In the genomic region with DNA sequence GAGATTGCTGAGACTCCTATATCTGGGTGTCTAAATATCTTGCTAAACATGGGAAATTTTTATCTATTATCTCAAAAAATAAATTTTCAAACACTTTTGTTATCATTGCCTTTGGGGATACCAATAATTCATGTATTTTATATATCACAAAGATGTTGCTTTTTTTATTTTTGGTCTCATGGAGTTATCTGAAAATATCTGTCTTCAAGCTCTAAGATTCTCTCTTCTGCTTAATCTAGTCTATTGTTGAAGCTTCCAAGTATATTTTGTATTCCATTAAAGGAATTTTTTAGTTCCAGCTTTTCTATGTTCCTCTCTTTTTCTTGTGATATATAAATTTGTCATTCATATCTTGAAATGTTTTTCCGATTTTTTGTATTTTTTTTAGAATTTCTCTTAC, we compare ENCODE assay signal across 28 cellular contexts.
"Had no signal": no experiment of that assay in that cellular context is flagged by ENCODE, and none has a peak within 500 bp of the region (broad histone marks: within the 10 kb centered on the region; RNA-seq: fewer than 3 reads in every experiment).

No MANE protein-coding gene starts in this region.

- FAIRE-seq: colon, endometrium, endothelial cell of umbilical vein, frontal cortex had no signal

- H3K36me3 ChIP-seq: colonic mucosa, esophagus muscularis mucosa, esophagus squamous epithelium, gastrocnemius medialis, gastroesophageal sphincter, heart left ventricle, heart right ventricle had no signal

- H3K27ac ChIP-seq: colonic mucosa, coronary artery, dorsolateral prefrontal cortex, epithelial cell of prostate, esophagus muscularis mucosa, esophagus squamous epithelium, foreskin keratinocyte, gastrocnemius medialis, gastroesophageal sphincter, heart left ventricle, heart right ventricle, hepatocyte had no signal

- DNase-seq: colonic mucosa; dermis blood vessel endothelial cell; dorsolateral prefrontal cortex; effector CD4-positive, alpha-beta T cell; effector CD8-positive, alpha-beta T cell; effector memory CD4-positive, alpha-beta T cell; effector memory CD8-positive, alpha-beta T cell; endodermal cell; erythroblast; esophagus squamous epithelium; foreskin fibroblast; foreskin keratinocyte; foreskin melanocyte; gastrocnemius medialis; glutamatergic neuron; head of caudate nucleus; heart left ventricle; heart right ventricle had no signal

- H3K4me1 ChIP-seq: colonic mucosa, esophagus muscularis mucosa, esophagus squamous epithelium, foreskin keratinocyte, gastrocnemius medialis, gastroesophageal sphincter, heart left ventricle, heart right ventricle had no signal

- H3K79me2 ChIP-seq: hepatocyte had no signal

- H2AFZ ChIP-seq: hepatocyte had no signal

- H3K9me3 ChIP-seq: colonic mucosa, esophagus squamous epithelium, gastrocnemius medialis had no signal

- ATAC-seq: effector memory CD8-positive, alpha-beta T cell; esophagus mucosa; foreskin keratinocyte; gastrocnemius medialis; gastroesophageal sphincter; heart left ventricle; heart right ventricle had no signal

- H3K27me3 ChIP-seq: colonic mucosa, dorsolateral prefrontal cortex, esophagus muscularis mucosa, esophagus squamous epithelium, foreskin keratinocyte, gastrocnemius medialis, gastroesophageal sphincter, heart left ventricle, heart right ventricle, hepatocyte had no signal

- H3K4me2 ChIP-seq: hepatocyte had no signal

- H3K4me3 ChIP-seq: colonic mucosa, coronary artery, dorsolateral prefrontal cortex, esophagus muscularis mucosa, esophagus squamous epithelium, gastrocnemius medialis, gastroesophageal sphincter, heart left ventricle, heart right ventricle, hepatocyte had no signal
